ENCODE assay signal across 1 cellular context in genomic region chr16:16014329-16015224, GRCh38.
TF ChIP-seq lines count a peak whose summit lies in the region.

No MANE protein-coding gene starts in this region.

TF ChIP-seq in HepG2, 621 proteins besides CTCF, POLR2A, EP300 and RAD21 (continued from another document and continues in another):
- TF ChIP-seq TBL1XR1 (IDR thresholded peaks at IDR 0.05; ENCODE audit: borderline replicate concordance, low read length, partially characterized antibody) (peak; percentile 97), ZNF510 (CRISPR knock-in tag; IDR thresholded peaks at IDR 0.05; ENCODE audit: low read depth) (no peak), ZNF12 (CRISPR knock-in tag; IDR thresholded peaks at IDR 0.05) (peak; percentile 84; the same call in 1 of the 2 replicates), RFXAP (CRISPR knock-in tag; IDR thresholded peaks at IDR 0.05; ENCODE audit: borderline replicate concordance) (peak; percentile 65; the same call in 1 of the 2 replicates), TFAP4 (IDR thresholded peaks at IDR 0.05; ENCODE audit: borderline replicate concordance, low read depth) (peak; percentile 78; the same call in 1 of the 2 replicates), ZNF574 (CRISPR knock-in tag; IDR thresholded peaks at IDR 0.05) (peak; percentile 70), YEATS2 (CRISPR knock-in tag; IDR thresholded peaks at IDR 0.05; ENCODE audit: borderline replicate concordance) (peak; percentile 24; the same call in 1 of the 2 replicates), POGK (CRISPR knock-in tag; conservative IDR thresholded peaks at IDR 0.05) (0 out of 2 replicates have a peak, but pooled peaks have one; percentile 38), ELF3 (CRISPR knock-in tag; IDR thresholded peaks at IDR 0.05) (peak; percentile 60; the same call in 1 of the 2 replicates), FOSL1 (CRISPR knock-in tag; IDR thresholded peaks at IDR 0.05; ENCODE audit: borderline replicate concordance) (peak; percentile 53; the same call in 1 of the 2 replicates), IKZF5 (CRISPR knock-in tag; IDR thresholded peaks at IDR 0.05) (peak; percentile 60; the same call in 1 of the 2 replicates), MAZ (IDR thresholded peaks at IDR 0.05; ENCODE audit: borderline replicate concordance, low read depth, low read length) (peak; percentile 71), MAZ (CRISPR knock-in tag; IDR thresholded peaks at IDR 0.05; ENCODE audit: low read depth) (no peak), ZFP36L1 (CRISPR knock-in tag; IDR thresholded peaks at IDR 0.05) (no peak), ZNF414 (CRISPR knock-in tag; IDR thresholded peaks at IDR 0.05) (no peak), ZNF678 (CRISPR knock-in tag; IDR thresholded peaks at IDR 0.05) (0 out of 2 replicates have a peak, but pooled peaks have one; percentile 40), ZNF83 (CRISPR knock-in tag; IDR thresholded peaks at IDR 0.05; ENCODE audit: borderline replicate concordance) (no peak), HBP1 (CRISPR knock-in tag; IDR thresholded peaks at IDR 0.05; ENCODE audit: low read depth) (no peak), UBTF (CRISPR knock-in tag; IDR thresholded peaks at IDR 0.05) (peak; percentile 53), DRAP1 (CRISPR knock-in tag; IDR thresholded peaks at IDR 0.05) (0 out of 2 replicates have a peak, but pooled peaks have one; percentile 17), ARID5B (CRISPR knock-in tag; IDR thresholded peaks at IDR 0.05) (peak; percentile 86), GATAD2A (CRISPR knock-in tag; IDR thresholded peaks at IDR 0.05) (peak; percentile 80), CREM (IDR thresholded peaks at IDR 0.05) (peak; percentile 46; the same call in 1 of the 2 replicates), CREM (CRISPR knock-in tag; IDR thresholded peaks at IDR 0.05) (no peak), ZFP1 (CRISPR knock-in tag; IDR thresholded peaks at IDR 0.05) (no peak), ZBTB34 (CRISPR knock-in tag; IDR thresholded peaks at IDR 0.05) (peak; percentile 44; the same call in 1 of the 2 replicates)
